Comparison of ENCODE assay signal across 17 cellular contexts in the genomic region with DNA sequence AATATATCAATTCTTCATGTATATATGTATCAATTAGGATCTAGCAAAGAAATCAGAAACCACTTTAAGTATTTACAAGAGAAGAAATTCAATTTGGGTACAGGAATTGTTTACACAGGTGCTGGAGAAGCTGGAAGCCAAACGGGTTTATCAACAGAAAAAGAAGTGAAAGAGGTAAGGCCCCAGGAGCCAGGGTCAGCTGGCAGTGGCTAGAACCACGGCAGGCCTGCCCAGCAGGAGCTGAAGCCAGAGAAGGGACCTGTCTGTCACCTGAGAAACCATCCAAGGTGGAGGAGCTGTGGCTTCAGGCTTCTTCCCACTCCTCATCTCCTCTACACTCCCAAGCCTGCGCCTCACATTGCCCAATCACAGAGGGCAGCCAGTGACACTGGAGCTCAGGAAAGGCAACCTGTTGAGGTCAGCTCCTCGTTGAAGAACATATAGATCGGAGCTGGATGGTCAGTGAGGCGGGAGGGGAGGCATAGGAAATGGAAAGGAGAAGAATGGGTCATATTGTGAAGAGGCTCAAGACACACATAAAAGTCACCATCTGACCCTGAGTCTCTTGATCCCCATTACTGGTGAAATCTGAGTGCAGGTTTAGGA.
A peak's percentile ranks its signal among the peaks of the same experiment; 100 is the strongest.
DNase-seq lines count a peak whose midpoint lies in the region; ATAC-seq, FAIRE-seq and TF ChIP-seq lines count a peak whose summit lies in the region.
"Had no signal": no experiment of that assay in that cellular context is flagged by ENCODE, and none has a peak within 500 bp of the region (broad histone marks: within the 10 kb centered on the region; RNA-seq: fewer than 3 reads in every experiment).

No MANE protein-coding gene starts in this region.

- ATAC-seq in psoas muscle, result no peak
- no peak for ATAC-seq in esophagus mucosa
- ATAC-seq: natural killer cell treated with Interleukin-12 subunit alpha and Interleukin-12 subunit beta and Interleukin-15 and Interleukin-18, amount 100 ng/mL, for 72 hours; stimulated activated naive CD8-positive, alpha-beta T cell treated with anti-CD3 and anti-CD28 coated beads, Interleukin-15, Interleukin-2, amounts not matched to agents 100 U/mL and 50 U/mL, for 24 hours had no signal

- no peak overlapping the region for H3K4me3 ChIP-seq in psoas muscle
- H3K4me3 ChIP-seq: sigmoid colon had no signal

- no peak for FAIRE-seq in urothelium cell line (lab: Jason Lieb, UNC)
- FAIRE-seq: HTR-8/SVneo had no signal

- 70 to 89% (median 82%) methylated on average over 6 of the region's 6 CpGs for WGBS in psoas muscle, 3 donors

- intact Hi-C loops in psoas muscle (cut with DNase I), result no loop called here

- no peaks in the 10 kb centered on the region for H3K27me3 ChIP-seq in psoas muscle (ENCODE audit: insufficient read depth in 3 of 3, low read length in 2 of 3)
- H3K27me3 ChIP-seq: sigmoid colon had no signal

- peak overlapping the region; percentile 79 for H3K27ac ChIP-seq in VCaP
- peak overlapping the region; percentile 73 for H3K27ac ChIP-seq in psoas muscle

- H3K9me3 ChIP-seq in psoas muscle, result no peaks in the 10 kb centered on the region
- H3K9me3 ChIP-seq: sigmoid colon had no signal

- no peaks in the 10 kb centered on the region for H3K9me3 Mint-ChIP-seq in immature natural killer cell
- H3K9me3 Mint-ChIP-seq: CD8-positive, alpha-beta memory T cell; HFFc6; natural killer cell treated with Interleukin-12 subunit alpha and Interleukin-12 subunit beta and Interleukin-15 and Interleukin-18, amount 100 ng/mL, for 72 hours had no signal

- peaks cover 70% of the 10 kb centered on the region for H3K4me1 ChIP-seq in psoas muscle

- no peak for TF ChIP-seq CTCF in VCaP (conservative IDR thresholded peaks at IDR 0.05)
- TF ChIP-seq CTCF in psoas muscle (IDR thresholded peaks at IDR 0.05), result no peak

- H3K4me3 Mint-ChIP-seq in immature natural killer cell, result no peak overlapping the region
- H3K4me3 Mint-ChIP-seq: CD8-positive, alpha-beta memory T cell; HFFc6; natural killer cell treated with Interleukin-12 subunit alpha and Interleukin-12 subunit beta and Interleukin-15 and Interleukin-18, amount 100 ng/mL, for 72 hours had no signal

- H3K27ac Mint-ChIP-seq in immature natural killer cell, result no peak overlapping the region
- H3K27ac Mint-ChIP-seq: CD8-positive, alpha-beta memory T cell; HFFc6; natural killer cell treated with Interleukin-12 subunit alpha and Interleukin-12 subunit beta and Interleukin-15 and Interleukin-18, amount 100 ng/mL, for 72 hours had no signal

- DNase-seq in DMS79 (lab: John Stamatoyannopoulos, UW) (peak; percentile 49), NCI-H146 treated with DMSO at 0.1 percent for 48 hours (lab: John Stamatoyannopoulos, UW; ENCODE audit: unreplicated experiment) (peak; percentile 77), psoas muscle (peak in 1 of 2 donors; percentile 38), immature natural killer cell (no peak), urothelium cell line (ENCODE audit: low spot score) (no peak)
- DNase-seq: activated CD4-positive, alpha-beta T cell treated with anti-CD3 and anti-CD28 coated beads for 1 hour; activated T-cell treated with anti-CD3 and anti-CD28 coated beads for 4 hours; CD8-positive, alpha-beta memory T cell; HFFc6; left colon; sigmoid colon; stimulated activated naive CD8-positive, alpha-beta T cell treated with anti-CD3 and anti-CD28 coated beads, Interleukin-15, Interleukin-2, amounts not matched to agents 100 U/mL and 50 U/mL, for 24 hours; SW 1271 had no signal

- H3K4me1 Mint-ChIP-seq in immature natural killer cell, result no peaks in the 10 kb centered on the region

- no peaks in the 10 kb centered on the region for H3K36me3 ChIP-seq in psoas muscle (ENCODE audit: insufficient read depth in 1 of 2, low read depth in 1 of 2)
- H3K36me3 ChIP-seq: sigmoid colon had no signal

- H3K27me3 Mint-ChIP-seq in immature natural killer cell (ENCODE audit: low read depth in 3 of 3), result peaks cover 0 to 4% (median 2%) of the 10 kb centered on the region in 3 donors

- H3K36me3 Mint-ChIP-seq in immature natural killer cell, result no peaks in the 10 kb centered on the region
- H3K36me3 Mint-ChIP-seq: CD8-positive, alpha-beta memory T cell; natural killer cell treated with Interleukin-12 subunit alpha and Interleukin-12 subunit beta and Interleukin-15 and Interleukin-18, amount 100 ng/mL, for 72 hours had no signal

Comparison
In these comparisons a context has a peak if more than half of its experiments do, and no peak if none do; other contexts are left out.
1. DNase-seq: peak in DMS79 (single experiment) and NCI-H146 treated with DMSO at 0.1 percent for 48 hours (single experiment); none in immature natural killer cell (0 of 3) and urothelium cell line (single experiment).